Comparison of ENCODE assay signal across 11 cellular contexts in genomic region chr12:124423683-124424515, GRCh38.
DNase-seq lines count a peak whose midpoint lies in the region; ATAC-seq, FAIRE-seq and TF ChIP-seq lines count a peak whose summit lies in the region.
"Had no signal": no experiment of that assay in that cellular context is flagged by ENCODE, and none has a peak within 500 bp of the region (broad histone marks: within the 10 kb centered on the region; RNA-seq: fewer than 3 reads in every experiment).

No MANE protein-coding gene starts in this region.

- no peaks in the 10 kb centered on the region for H3K27me3 ChIP-seq in SJSA1 (replicated peaks)
- no peaks in the 10 kb centered on the region for H3K27me3 ChIP-seq in gastroesophageal sphincter
- no peaks in the 10 kb centered on the region for H3K27me3 ChIP-seq in gastrocnemius medialis

- H3K4me3 ChIP-seq in A549, result peak overlapping the region; percentile 35
- H3K4me3 ChIP-seq in SJSA1, result peak overlapping the region; percentile 32
- H3K4me3 ChIP-seq in gastroesophageal sphincter, result peak overlapping the region in 1 of 2 donors; percentile 36
- peak overlapping the region in 3 of 4 donors; percentile 17 to 29 (median 19) for H3K4me3 ChIP-seq in gastrocnemius medialis

- H3K36me3 ChIP-seq in SJSA1 (peaks cover 93% of the 10 kb centered on the region), gastroesophageal sphincter (peaks cover 0 to 53% of the 10 kb centered on the region in 2 donors), gastrocnemius medialis (peaks cover 0 to 33% of the 10 kb centered on the region in 2 donors)

- TF ChIP-seq POLR2A in A549 (IDR thresholded peaks at IDR 0.05; ENCODE audit: low read length) (no peak), gastroesophageal sphincter (IDR thresholded peaks at IDR 0.05) (no peak), gastrocnemius medialis (IDR thresholded peaks at IDR 0.05) (no peak)

- FAIRE-seq in A549 (lab: Jason Lieb, UNC), result no peak

- no peak for TF ChIP-seq EP300 in A549 (IDR thresholded peaks at IDR 0.05)
- no peak for TF ChIP-seq EP300 in gastroesophageal sphincter (IDR thresholded peaks at IDR 0.05)

- ATAC-seq in A549, result no peak
- ATAC-seq in gastroesophageal sphincter, result no peak
- no peak for ATAC-seq in gastrocnemius medialis

- H3K27ac ChIP-seq in A549, result peak overlapping the region; percentile 91 to 99
- peak overlapping the region; percentile 79 for H3K27ac ChIP-seq in SJSA1
- H3K27ac ChIP-seq in gastroesophageal sphincter, result peak overlapping the region; percentile 64 to 95 (median 90)
- H3K27ac ChIP-seq in gastrocnemius medialis, result peak overlapping the region; percentile 74 to 95 (median 82)

- intact Hi-C loops in gastrocnemius medialis (cut with DNase I; ENCODE audit: low total_unique reads), result loop anchor here (1.0 kb wide), 1 partner anchor 44 kb away; no protein-coding TSS in a partner anchor

- TF ChIP-seq RAD21 in A549 (conservative IDR thresholded peaks at IDR 0.05 in 1 of 2, IDR thresholded peaks at IDR 0.05 in 1 of 2), result no peak

- peak overlapping the region; percentile 99 for H3K4me2 ChIP-seq in A549

- CTCF ChIA-PET in A549 (lab: Yijun Ruan, JAX), result interaction anchor here (0.8 to 2.3 kb wide), 4 partner anchors 25 to 341 kb away, joined by 3 to 11 read pairs (median 4); no protein-coding TSS in a partner anchor

- 87% methylated on average over 27 of the region's 27 CpGs for WGBS in A549 (ENCODE audit: missing lambda C conversion rate)
- 67 to 83% methylated on average over 12 to 18 of the region's 27 CpGs for WGBS in gastroesophageal sphincter (ENCODE audit: low coverage in 1 of 2), 2 donors

- in situ Hi-C loops in gastrocnemius medialis (cut with MboI; ENCODE audit: low sequenced_read_pairs in 4 of 4), result no loop called here

- DNase-seq in A549 (ENCODE audit: low read depth in 1 of 2, low spot score in 1 of 2) (no peak), SJSA1 (ENCODE audit: low read depth in 1 of 2, low spot score in 2 of 2) (no peak), gastrocnemius medialis (no peak), NCI-H1417 (lab: John Stamatoyannopoulos, UW) (no peak), GM19238 (ENCODE audit: insufficient read length, low spot score) (no peak), SKM-1 treated with dmso at 0.1 percent for 144 hours (lab: John Stamatoyannopoulos, UW; ENCODE audit: unreplicated experiment) (no peak)
- DNase-seq in stimulated activated CD4-positive, alpha-beta T cell treated with anti-CD3 and anti-CD28 coated beads, Interleukin-4, amount 100 ng/mL, for 24 hours, result no peak
- DNase-seq: activated CD8-positive, alpha-beta memory T cell treated with anti-CD3 and anti-CD28 coated beads, Interleukin-2, amount 50 U/mL, for 48 hours; NCI-H2081 treated with DMSO at 0.1 percent for 48 hours; stimulated activated CD4-positive, alpha-beta T cell treated with anti-CD3 and anti-CD28 coated beads, Interleukin-4, amount 100 ng/mL, for 1 hour had no signal

- POLR2A ChIA-PET in A549 (lab: Yijun Ruan, JAX), result no interaction called here

- peaks cover 34% of the 10 kb centered on the region for H3K4me1 ChIP-seq in A549
- H3K4me1 ChIP-seq in SJSA1 (replicated peaks), result peaks cover 37% of the 10 kb centered on the region
- peaks cover 2 to 88% (median 53%) of the 10 kb centered on the region in 3 donors for H3K4me1 ChIP-seq in gastroesophageal sphincter
- peaks cover 32 to 44% of the 10 kb centered on the region in 2 donors for H3K4me1 ChIP-seq in gastrocnemius medialis

- no peaks in the 10 kb centered on the region for H3K9me3 ChIP-seq in A549
- H3K9me3 ChIP-seq in SJSA1 (replicated peaks), result no peaks in the 10 kb centered on the region
- H3K9me3 ChIP-seq in gastroesophageal sphincter, result no peaks in the 10 kb centered on the region
- no peaks in the 10 kb centered on the region for H3K9me3 ChIP-seq in gastrocnemius medialis

- TF ChIP-seq CTCF in A549 (IDR thresholded peaks at IDR 0.05) (no peak), gastroesophageal sphincter (IDR thresholded peaks at IDR 0.05) (no peak), gastrocnemius medialis (IDR thresholded peaks at IDR 0.05 in 4 of 5, conservative IDR thresholded peaks at IDR 0.05 in 1 of 5) (no peak)

TF ChIP-seq in A549, 52 proteins besides CTCF, POLR2A, EP300 and RAD21:
- no peak for TF ChIP-seq RNF2 (IDR thresholded peaks at IDR 0.05; ENCODE audit: borderline replicate concordance, low read depth)
- TF ChIP-seq SREBF2 (IDR thresholded peaks at IDR 0.05), result no peak
- TF ChIP-seq MYC (IDR thresholded peaks at IDR 0.05; ENCODE audit: borderline replicate concordance, low read length), result no peak
- TF ChIP-seq CBX2 (IDR thresholded peaks at IDR 0.05; ENCODE audit: borderline replicate concordance, low read depth), result no peak
- no peak for TF ChIP-seq EHMT2 (IDR thresholded peaks at IDR 0.05; ENCODE audit: low read depth)
- no peak for TF ChIP-seq FOXS1 (CRISPR knock-in tag; IDR thresholded peaks at IDR 0.05)
- TF ChIP-seq EHF (CRISPR knock-in tag; IDR thresholded peaks at IDR 0.05), result no peak
- no peak; the same call in 1 of the 2 replicates for TF ChIP-seq CHD4 (IDR thresholded peaks at IDR 0.05; ENCODE audit: borderline replicate concordance)
- TF ChIP-seq KDM1A (IDR thresholded peaks at IDR 0.05; ENCODE audit: low read depth), result no peak
- no peak for TF ChIP-seq ZC3H11A (IDR thresholded peaks at IDR 0.05)
- no peak for TF ChIP-seq TP53 (CRISPR knock-in tag; IDR thresholded peaks at IDR 0.05)
- TF ChIP-seq ZNF302 (CRISPR knock-in tag; IDR thresholded peaks at IDR 0.05), result no peak
- TF ChIP-seq NR3C1 (IDR thresholded peaks at IDR 0.05), result no peak
- TF ChIP-seq TFCP2L1 (CRISPR knock-in tag; IDR thresholded peaks at IDR 0.05), result no peak
- TF ChIP-seq MAFK (IDR thresholded peaks at IDR 0.05; ENCODE audit: partially characterized antibody), result no peak
- TF ChIP-seq BHLHE40 (IDR thresholded peaks at IDR 0.05; ENCODE audit: low read depth, low read length), result no peak
- TF ChIP-seq CEBPB (IDR thresholded peaks at IDR 0.05), result no peak
- no peak for TF ChIP-seq CBX8 (IDR thresholded peaks at IDR 0.05)
- no peak for TF ChIP-seq HMGXB4 (CRISPR knock-in tag; IDR thresholded peaks at IDR 0.05; ENCODE audit: borderline replicate concordance)
- TF ChIP-seq FOSL2 (IDR thresholded peaks at IDR 0.05), result no peak
- TF ChIP-seq FOSL2 (CRISPR knock-in tag; IDR thresholded peaks at IDR 0.05), result no peak
TF ChIP-seq in A549: peak in this region for 0.
